Comparison of ENCODE assay signal across 8 cellular contexts in genomic region chr3:119681279-119681678, GRCh38. TPM values are rescaled to one million over a fixed set of nuclear protein-coding genes. Genes with fewer than 3 reads are reported as not detected.
DNase-seq lines count a peak whose midpoint lies in the region; ATAC-seq, FAIRE-seq and TF ChIP-seq lines count a peak whose summit lies in the region.

No MANE protein-coding gene starts in this region.

- H3K9me2 ChIP-seq in SK-N-SH: no peaks in the 10 kb centered on the region

- H3K4me1 Mint-ChIP-seq in immature natural killer cell: peaks cover 11 to 15% of the 10 kb centered on the region in 2 donors
- H3K4me1 Mint-ChIP-seq in activated T-cell treated with anti-CD3 and anti-CD28 coated beads, Interleukin-2, amount 50 U/mL, for 72 hours (ENCODE audit: low read depth): peaks cover 13% of the 10 kb centered on the region

- H3K9me3 ChIP-seq in left ventricle myocardium inferior (replicated peaks) (no peaks in the 10 kb centered on the region), SK-N-SH (no peaks in the 10 kb centered on the region), kidney (ENCODE audit: control insufficient read depth in 1 of 2, low read length in 2 of 2) (no peaks in the 10 kb centered on the region)

- TF ChIP-seq RAD21 in SK-N-SH (IDR thresholded peaks at IDR 0.05; ENCODE audit: low read length): peak; percentile 99

- FAIRE-seq in kidney (lab: Jason Lieb, UNC): peak; percentile 54

- H3K9ac ChIP-seq in SK-N-SH (no peak overlapping the region), kidney (ENCODE audit: low read length in 2 of 2) (no peak overlapping the region)

- no peaks in the 10 kb centered on the region for H3K27me3 ChIP-seq in left ventricle myocardium inferior (ENCODE audit: low read depth)
- H3K27me3 ChIP-seq in SK-N-SH (ENCODE audit: insufficient read depth): no peaks in the 10 kb centered on the region

- no peaks in the 10 kb centered on the region for H3K9me3 Mint-ChIP-seq in immature natural killer cell
- H3K9me3 Mint-ChIP-seq in activated T-cell treated with anti-CD3 and anti-CD28 coated beads, Interleukin-2, amount 50 U/mL, for 72 hours: no peaks in the 10 kb centered on the region

- 0 out of 2 replicates have a peak, but pooled peaks cover 3% of the 10 kb centered on the region for H3K79me2 ChIP-seq in SK-N-SH (ENCODE audit: insufficient read depth)

- H3K36me3 ChIP-seq in left ventricle myocardium inferior: no peaks in the 10 kb centered on the region
- H3K36me3 ChIP-seq in SK-N-SH (replicated peaks in 1 of 2; ENCODE audit: control insufficient read depth in 1 of 2, insufficient read depth in 2 of 2, low read length in 1 of 2): no peaks in the 10 kb centered on the region
- no peaks in the 10 kb centered on the region for H3K36me3 ChIP-seq in kidney (ENCODE audit: control insufficient read depth in 1 of 2, insufficient read depth in 2 of 2, low read length in 2 of 2)

- H2AFZ ChIP-seq in SK-N-SH (ENCODE audit: low read depth): peak overlapping the region; percentile 25; the same call in 1 of the 2 replicates

- H3K4me2 ChIP-seq in SK-N-SH: no peak overlapping the region

- no peak overlapping the region for H3K4me3 ChIP-seq in left ventricle myocardium inferior
- H3K4me3 ChIP-seq in SK-N-SH (ENCODE audit: low read depth in 2 of 2, low read length in 1 of 2): no peak overlapping the region
- no peak overlapping the region for H3K4me3 ChIP-seq in kidney (ENCODE audit: low read length in 2 of 2)

- POLR2A ChIA-PET in SK-N-SH (lab: Yijun Ruan, JAX): interaction anchor here (1.3 kb wide), 1 partner anchor 218 kb away, joined by 6 read pairs; the partner anchor contains the start of gene TMEM39A

- no peak overlapping the region for H3K27ac Mint-ChIP-seq in immature natural killer cell
- H3K27ac Mint-ChIP-seq in activated T-cell treated with anti-CD3 and anti-CD28 coated beads, Interleukin-2, amount 50 U/mL, for 72 hours: no peak overlapping the region

- H3K27me3 Mint-ChIP-seq in immature natural killer cell (ENCODE audit: low read depth in 3 of 3): peaks cover 5 to 9% (median 8%) of the 10 kb centered on the region in 3 donors
- H3K27me3 Mint-ChIP-seq in activated T-cell treated with anti-CD3 and anti-CD28 coated beads, Interleukin-2, amount 50 U/mL, for 72 hours (ENCODE audit: low read depth): no peaks in the 10 kb centered on the region

- H3K4me3 Mint-ChIP-seq in immature natural killer cell: no peak overlapping the region
- no peak overlapping the region for H3K4me3 Mint-ChIP-seq in activated T-cell treated with anti-CD3 and anti-CD28 coated beads, Interleukin-2, amount 50 U/mL, for 72 hours

- peak; percentile 71 for TF ChIP-seq CTCF in left ventricle myocardium inferior (IDR thresholded peaks at IDR 0.05; ENCODE audit: borderline replicate concordance)
- peak; percentile 77 for TF ChIP-seq CTCF in SK-N-SH (IDR thresholded peaks at IDR 0.05)
- TF ChIP-seq CTCF in kidney (IDR thresholded peaks at IDR 0.05; ENCODE audit: borderline replicate concordance, extremely low read depth, insufficient read depth): peak; percentile 50

- DNase-seq in left ventricle myocardium inferior (no peak), cardiac septum (ENCODE audit: low spot score) (no peak), SK-N-SH (peak; percentile 66), kidney (no peak), immature natural killer cell (no peak)
- DNase-seq in activated T-cell treated with anti-CD3 and anti-CD28 coated beads, Interleukin-2, amount 50 U/mL, for 72 hours: no peak

- H3K27ac ChIP-seq in left ventricle myocardium inferior (replicated peaks) (peak overlapping the region; percentile 41), SK-N-SH (ENCODE audit: low read depth in 2 of 2, low read length in 1 of 2) (peak overlapping the region; percentile 30 to 87; a peak in 3 of 4 replicates), kidney (ENCODE audit: low read depth in 2 of 2, low read length in 2 of 2) (no peak overlapping the region)

- CTCF ChIA-PET in SK-N-SH (lab: Yijun Ruan, JAX): interaction anchor here (0.6 to 3.7 kb wide), 68 partner anchors 9 to 799 kb away, joined by 3 to 40 read pairs (median 4); partner anchors contain the start of genes ARHGAP31, IGSF11, POGLUT1 and TEX55

- H3K4me1 ChIP-seq in left ventricle myocardium inferior (peaks cover 16% of the 10 kb centered on the region), SK-N-SH (ENCODE audit: control insufficient read depth in 1 of 2, insufficient read depth in 2 of 2, low read depth in 1 of 2, low read length in 1 of 2) (peaks cover 0 to 13% of the 10 kb centered on the region in 2 experiments; a peak in 2 of 4 replicates), kidney (ENCODE audit: control insufficient read depth in 1 of 2, insufficient read depth in 1 of 2, low read depth in 1 of 2, low read length in 2 of 2) (peaks cover under 1 to 5% of the 10 kb centered on the region in 2 donors)

- H3F3A ChIP-seq in SK-N-SH (replicated peaks; ENCODE audit: insufficient read depth): no peaks in the 10 kb centered on the region

- H3K36me3 Mint-ChIP-seq in immature natural killer cell: no peaks in the 10 kb centered on the region
- H3K36me3 Mint-ChIP-seq in activated T-cell treated with anti-CD3 and anti-CD28 coated beads, Interleukin-2, amount 50 U/mL, for 72 hours (ENCODE audit: insufficient read depth in 2 of 2): peaks cover 0 to 5% of the 10 kb centered on the region in 2 donors

- ATAC-seq in HG03354 (IDR thresholded peaks at IDR 0.05; ENCODE audit: poor library complexity, severe bottlenecking, unreplicated experiment) (peak; percentile 25), HG02973 (IDR thresholded peaks at IDR 0.05; ENCODE audit: unreplicated experiment) (no peak)
- no peak for ATAC-seq in activated T-cell treated with anti-CD3 and anti-CD28 coated beads, Interleukin-2, amount 50 U/mL, for 72 hours (replicated peaks in 1 of 2)

- 5% methylated on average over 1 of the region's 1 CpG for WGBS in SK-N-SH (ENCODE audit: low lambda C conversion rate)

- peak in 1 of 2 experiments; percentile 39; a peak in 1 of 4 replicates for TF ChIP-seq EP300 in SK-N-SH (IDR thresholded peaks at IDR 0.05; ENCODE audit: borderline replicate concordance in 1 of 2, low read depth in 1 of 2, low read length in 1 of 2)

- no peaks in the 10 kb centered on the region for H4K20me1 ChIP-seq in SK-N-SH (ENCODE audit: insufficient read depth)

- intact Hi-C loops in left ventricle myocardium inferior (cut with micrococcal nuclease) (loop anchor here (10.0 kb wide), 1 partner anchor 156 kb away; no protein-coding TSS in a partner anchor), cardiac septum (cut with DNase I) (loop anchor here (5.0 to 10.0 kb wide), 3 partner anchors 84 to 406 kb away; partner anchors contain the start of gene PLA1A), kidney (cut with DNase I) (no loop called here)

TF ChIP-seq in SK-N-SH, 30 proteins besides CTCF, POLR2A, EP300 and RAD21 (continues in another document):
- TF ChIP-seq YY1 (IDR thresholded peaks at IDR 0.05; ENCODE audit: low read depth): no peak
- TF ChIP-seq RXRA (IDR thresholded peaks at IDR 0.05; ENCODE audit: borderline replicate concordance, low read depth): no peak
- no peak for TF ChIP-seq NFIC (IDR thresholded peaks at IDR 0.05; ENCODE audit: borderline replicate concordance)
- TF ChIP-seq POLR2AphosphoS5 (IDR thresholded peaks at IDR 0.05; ENCODE audit: low read depth, low read length): no peak
- no peak for TF ChIP-seq ELF1 (IDR thresholded peaks at IDR 0.05)
- TF ChIP-seq SMC3 (IDR thresholded peaks at IDR 0.05; ENCODE audit: low read depth, low read length): peak; percentile 86
- TF ChIP-seq FOXM1 (IDR thresholded peaks at IDR 0.05; ENCODE audit: low read depth): no peak
- no peak for TF ChIP-seq MXI1 (IDR thresholded peaks at IDR 0.05; ENCODE audit: low read depth, low read length)
- TF ChIP-seq TAF1 (IDR thresholded peaks at IDR 0.05; ENCODE audit: borderline replicate concordance, low read depth, low read length): no peak
- no peak for TF ChIP-seq TEAD4 (IDR thresholded peaks at IDR 0.05; ENCODE audit: borderline replicate concordance, insufficient read depth)
- TF ChIP-seq, protein P1, sequence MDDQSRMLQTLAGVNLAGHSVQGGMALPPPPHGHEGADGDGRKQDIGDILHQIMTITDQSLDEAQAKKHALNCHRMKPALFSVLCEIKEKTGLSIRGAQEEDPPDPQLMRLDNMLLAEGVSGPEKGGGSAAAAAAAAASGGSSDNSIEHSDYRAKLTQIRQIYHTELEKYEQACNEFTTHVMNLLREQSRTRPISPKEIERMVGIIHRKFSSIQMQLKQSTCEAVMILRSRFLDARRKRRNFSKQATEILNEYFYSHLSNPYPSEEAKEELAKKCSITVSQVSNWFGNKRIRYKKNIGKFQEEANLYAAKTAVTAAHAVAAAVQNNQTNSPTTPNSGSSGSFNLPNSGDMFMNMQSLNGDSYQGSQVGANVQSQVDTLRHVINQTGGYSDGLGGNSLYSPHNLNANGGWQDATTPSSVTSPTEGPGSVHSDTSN (IDR thresholded peaks at IDR 0.05): no peak
- TF ChIP-seq CHD2 (IDR thresholded peaks at IDR 0.05; ENCODE audit: low read length, partially characterized antibody): peak; percentile 75

RNA-seq across cellular contexts. Expression of gene COX17, which starts 4.1 kb away (rescaled TPM):
- total RNA-seq in left ventricle myocardium inferior: 165 TPM
- total RNA-seq in cardiac septum: 130 TPM
- 15.1 and 21.5 TPM in 2 replicates for polyA plus RNA-seq in SK-N-SH (2012; rRNA removed)
- 19.7 and 24.6 TPM in 2 replicates for polyA plus RNA-seq in SK-N-SH (2012; cell fraction: cytosol; rRNA removed)
- 3.6 and 8.3 TPM in 2 replicates for polyA plus RNA-seq in SK-N-SH (2012; cell fraction: nucleus; rRNA removed)
- 46.4 TPM for total RNA-seq in kidney
- polyA plus RNA-seq in kidney (ENCODE audit: insufficient read depth, low read depth, low replicate concordance): 218 TPM
- polyA plus RNA-seq in immature natural killer cell: 100 to 1,000 TPM in 2 of 3 donors, 10 to 100 TPM in 1; 65.5 to 112 (median 102) TPM
- 10 to 100 TPM; 58.5 to 63.9 TPM for total RNA-seq in activated T-cell treated with anti-CD3 and anti-CD28 coated beads, Interleukin-2, amount 50 U/mL, for 72 hours

RNA-seq across cellular contexts. Expression of gene POPDC2, which starts 20.9 kb away (rescaled TPM):
- 512 TPM for total RNA-seq in left ventricle myocardium inferior
- total RNA-seq in cardiac septum: 702 TPM
- 19.9 and 38.8 TPM in 2 replicates for polyA plus RNA-seq in SK-N-SH (2012; rRNA removed)
- 21.0 and 24.0 TPM in 2 replicates for polyA plus RNA-seq in SK-N-SH (2012; cell fraction: cytosol; rRNA removed)
- polyA plus RNA-seq in SK-N-SH (2012; cell fraction: nucleus; rRNA removed): 45.1 and 48.3 TPM in 2 replicates
- total RNA-seq in kidney: 3.2 TPM
- 7.3 TPM for polyA plus RNA-seq in kidney (ENCODE audit: insufficient read depth, low read depth, low replicate concordance)
- polyA plus RNA-seq in immature natural killer cell: 1 to 10 TPM in 1 of 3 donors, under 1 TPM in 1, not detected in 1; 0.50 to 3.6 TPM
- 1 to 10 TPM; 6.6 to 7.2 TPM for total RNA-seq in activated T-cell treated with anti-CD3 and anti-CD28 coated beads, Interleukin-2, amount 50 U/mL, for 72 hours

RNA-seq across cellular contexts. Expression of gene CFAP91, which starts 21.5 kb away (rescaled TPM):
- total RNA-seq in left ventricle myocardium inferior (0.44 TPM), cardiac septum (0.57 TPM), kidney (14.1 TPM)
- polyA plus RNA-seq in SK-N-SH (2012; rRNA removed) (3.7 and 6.3 TPM in 2 replicates), kidney (ENCODE audit: insufficient read depth, low read depth, low replicate concordance) (4.7 TPM), immature natural killer cell (not detected)
- 2.6 and 3.4 TPM in 2 replicates for polyA plus RNA-seq in SK-N-SH (2012; cell fraction: cytosol; rRNA removed)
- polyA plus RNA-seq in SK-N-SH (2012; cell fraction: nucleus; rRNA removed): 18.0 and 29.7 TPM in 2 replicates
- under 1 TPM; 0.30 to 0.41 TPM for total RNA-seq in activated T-cell treated with anti-CD3 and anti-CD28 coated beads, Interleukin-2, amount 50 U/mL, for 72 hours

Comparison
In these comparisons a context has a peak if more than half of its experiments do, and no peak if none do; other contexts are left out.
1. H3K27ac ChIP-seq: peak in left ventricle myocardium inferior (single experiment) and SK-N-SH (2 of 2); none in kidney (0 of 2).
2. RNA of gene POPDC2, which starts 20.9 kb away (total RNA-seq): 702 TPM in cardiac septum (single experiment) and 512 TPM in left ventricle myocardium inferior (single experiment); 6.6 to 7.2 TPM in activated T-cell treated with anti-CD3 and anti-CD28 coated beads, Interleukin-2, amount 50 U/mL, for 72 hours and 3.2 TPM in kidney (single experiment); every median in the first group is over 10 times any median in the second.
3. Peak in every context shown above with its lines, with median percentiles within 50 percentile points of each other: CTCF ChIP-seq.